In genomic region chr11:17646451-17647145, GRCh38 we compare ENCODE assay signal across 21 cellular contexts.
"Had no signal": no experiment of that assay in that cellular context is flagged by ENCODE, and none has a peak within 500 bp of the region (broad histone marks: within the 10 kb centered on the region; RNA-seq: fewer than 3 reads in every experiment).

No MANE protein-coding gene starts in this region.

- H3K4me3 ChIP-seq: hepatocyte, lung, neural progenitor cell, pancreas, prostate gland, right lobe of liver, suprapubic skin, thyroid gland had no signal

- DNase-seq: erythroblast; foreskin melanocyte; head of caudate nucleus; left colon; left ventricle myocardium superior; mesenchymal stem cell; midbrain; occipital lobe; pancreas; right lobe of liver; stimulated activated CD4-positive, alpha-beta T cell treated with anti-CD3 and anti-CD28 coated beads, Interleukin-4, amount 100 ng/mL, for 1 hour; stimulated activated CD8-positive, alpha-beta memory T cell treated with anti-CD3 and anti-CD28 coated beads, Interleukin-4, amount 100 ng/mL, for 48 hours; stimulated activated naive CD8-positive, alpha-beta T cell treated with anti-CD3 and anti-CD28 coated beads, Interleukin-15, Interleukin-2, amounts not matched to agents 100 U/mL and 50 U/mL, for 24 hours; thyroid gland had no signal

- H3K27ac ChIP-seq: hepatocyte, neural progenitor cell, pancreas, prostate gland, right lobe of liver, suprapubic skin, thyroid gland had no signal

- H3K9me3 ChIP-seq: pancreas, prostate gland, right lobe of liver, suprapubic skin, thyroid gland had no signal

- H3K36me3 ChIP-seq: neural progenitor cell, pancreas, prostate gland, right lobe of liver, suprapubic skin, thyroid gland had no signal

- ATAC-seq: left colon; left ventricle myocardium superior; natural killer cell treated with Interleukin-12 subunit alpha and Interleukin-12 subunit beta and Interleukin-15 and Interleukin-18, amount 100 ng/mL, for 72 hours; pancreas; right lobe of liver; stimulated activated effector memory CD8-positive, alpha-beta T cell treated with anti-CD3 and anti-CD28 coated beads, Interleukin-12 subunit alpha, Interleukin-12 subunit beta, amount 100 ng/mL, for 72 hours; stimulated activated naive CD8-positive, alpha-beta T cell treated with anti-CD3 and anti-CD28 coated beads, Interleukin-15, Interleukin-2, amounts not matched to agents 100 U/mL and 50 U/mL, for 24 hours had no signal

- H3K4me1 ChIP-seq: neural progenitor cell, pancreas, prostate gland, right lobe of liver, suprapubic skin, thyroid gland had no signal

- H3K27me3 ChIP-seq: pancreas, right lobe of liver, thyroid gland had no signal
